Comparison of ENCODE assay signal across 8 cellular contexts in genomic region chr2:233100192-233100998, GRCh38. TPM values are rescaled to one million over a fixed set of nuclear protein-coding genes. Genes with fewer than 3 reads are reported as not detected.
A peak's percentile ranks its signal among the peaks of the same experiment; 100 is the strongest.
DNase-seq lines count a peak whose midpoint lies in the region; ATAC-seq and TF ChIP-seq lines count a peak whose summit lies in the region.

No MANE protein-coding gene starts in this region.

- no peaks in the 10 kb centered on the region for H3K4me1 ChIP-seq in smooth muscle cell (ENCODE audit: low read depth)

- H3K9ac ChIP-seq in smooth muscle cell (ENCODE audit: low read depth) = no peak overlapping the region

- DNase-seq in GM06990 (ENCODE audit: extremely low read depth, insufficient read length) = peak; percentile 88
- peak; percentile 83 for DNase-seq in activated effector memory CD4-positive, alpha-beta T cell treated with anti-CD3 and anti-CD28 coated beads, Interleukin-2, amount 50 U/mL, for 16 hours
- peak; percentile 34 to 56 for DNase-seq in stimulated activated CD8-positive, alpha-beta memory T cell treated with anti-CD3 and anti-CD28 coated beads, Interleukin-7, amount 100 ng/mL, for 1 hour (ENCODE audit: low read depth in 2 of 2)
- DNase-seq in smooth muscle cell (lab: John Stamatoyannopoulos, UW; ENCODE audit: unreplicated experiment) = no peak
- DNase-seq in G401 (ENCODE audit: low spot score) = no peak
- DNase-seq in mucosa of gallbladder (ENCODE audit: low spot score) = no peak

- peak overlapping the region; percentile 35; the same call in 1 of the 2 replicates for H3K4me3 ChIP-seq in GM06990 (replicated peaks; ENCODE audit: low read depth, low read length)
- no peak overlapping the region for H3K4me3 ChIP-seq in smooth muscle cell

- no peak overlapping the region for H3K4me2 ChIP-seq in smooth muscle cell

- WGBS in smooth muscle cell (ENCODE audit: low lambda C conversion rate) = 90% methylated on average over 17 of the region's 17 CpGs

- H3K9me3 ChIP-seq in KOPT-K1 (ENCODE audit: insufficient read depth, low read length, poor library complexity, severe bottlenecking) (no peaks in the 10 kb centered on the region), smooth muscle cell (replicated peaks; ENCODE audit: low read depth) (no peaks in the 10 kb centered on the region)

- ATAC-seq in GM21529 (IDR thresholded peaks at IDR 0.05; ENCODE audit: unreplicated experiment) = peak; percentile 83

- H4K20me1 ChIP-seq in smooth muscle cell (ENCODE audit: low read depth) = no peaks in the 10 kb centered on the region

- TF ChIP-seq CTCF in GM06990 (IDR thresholded peaks at IDR 0.05; ENCODE audit: insufficient read depth, low read length, poor library complexity, severe bottlenecking) = no peak
- TF ChIP-seq CTCF in smooth muscle cell (IDR thresholded peaks at IDR 0.05; ENCODE audit: borderline replicate concordance, insufficient read depth, poor library complexity, severe bottlenecking) = no peak

- H2AFZ ChIP-seq in smooth muscle cell (ENCODE audit: low read depth) = no peak overlapping the region

- H3K27ac ChIP-seq in KOPT-K1 (ENCODE audit: low read depth, low read length, poor library complexity, severe bottlenecking) (peak overlapping the region; percentile 62), smooth muscle cell (ENCODE audit: low read depth) (no peak overlapping the region)

- in situ Hi-C loops in G401 (cut with HindIII; ENCODE audit: low sequenced_read_pairs) = no loop called here

- H3F3A ChIP-seq in smooth muscle cell (ENCODE audit: low read depth) = no peaks in the 10 kb centered on the region

- H3K79me2 ChIP-seq in smooth muscle cell (ENCODE audit: low read depth) = no peaks in the 10 kb centered on the region

- H3K27me3 ChIP-seq in GM06990 (replicated peaks; ENCODE audit: control insufficient read depth, insufficient read depth, low read length) (no peaks in the 10 kb centered on the region), smooth muscle cell (ENCODE audit: low read depth) (peaks cover 2% of the 10 kb centered on the region)

- H3K36me3 ChIP-seq in GM06990 (ENCODE audit: control insufficient read depth, insufficient read depth, low read length) (peaks cover 13% of the 10 kb centered on the region), KOPT-K1 (ENCODE audit: insufficient read depth, low read length) (peaks cover 29% of the 10 kb centered on the region), smooth muscle cell (ENCODE audit: low read depth) (no peaks in the 10 kb centered on the region)

RNA-seq across cellular contexts. Expression of gene INPP5D, which starts 40.3 kb away (rescaled TPM):
- total RNA-seq in smooth muscle cell (9.9 and 17.8 TPM in 2 replicates), mucosa of gallbladder (30.4 TPM)
- polyA plus RNA-seq in smooth muscle cell = 5.6 and 24.5 TPM in 2 replicates
- 1.3 and 5.1 TPM in 2 replicates for total RNA-seq in G401 (2014; rRNA removed; shearing (Covaris generic))

Comparison
In these comparisons a context has a peak if more than half of its experiments do, and no peak if none do; other contexts are left out.
1. DNase-seq: peak in GM06990 (single experiment), activated effector memory CD4-positive, alpha-beta T cell treated with anti-CD3 and anti-CD28 coated beads, Interleukin-2, amount 50 U/mL, for 16 hours (single experiment) and stimulated activated CD8-positive, alpha-beta memory T cell treated with anti-CD3 and anti-CD28 coated beads, Interleukin-7, amount 100 ng/mL, for 1 hour (2 of 2); none in smooth muscle cell (single experiment), G401 (single experiment) and mucosa of gallbladder (single experiment).